8 cellular contexts compared by ENCODE assay signal in genomic region chr17:82752371-82753200, GRCh38. TPM values are rescaled to one million over a fixed set of nuclear protein-coding genes. Genes with fewer than 3 reads are reported as not detected.
A peak's percentile ranks its signal among the peaks of the same experiment; 100 is the strongest.
DNase-seq lines count a peak whose midpoint lies in the region; ATAC-seq, FAIRE-seq and TF ChIP-seq lines count a peak whose summit lies in the region.

No MANE protein-coding gene starts in this region.

- H3K9ac ChIP-seq in IMR-90 (ENCODE audit: low read depth, low read length) (peak overlapping the region; percentile 58), iPS-18a (ENCODE audit: low read length) (peak overlapping the region; percentile 44), smooth muscle cell (ENCODE audit: low read depth) (peak overlapping the region; percentile 18)

- H4K20me1 ChIP-seq in IMR-90 (ENCODE audit: insufficient read depth, low read length): peaks cover 16% of the 10 kb centered on the region
- peaks cover 18% of the 10 kb centered on the region for H4K20me1 ChIP-seq in smooth muscle cell (ENCODE audit: low read depth)

- CTCF ChIA-PET in IMR-90 (lab: Yijun Ruan, JAX): no interaction called here

- no TSS peak for BruUV-seq in IMR-90 (replicated peaks; lab: Mats Ljungman, UMichigan)

- peak overlapping the region; percentile 89 for H2AK9ac ChIP-seq in IMR-90 (replicated peaks; ENCODE audit: low read depth, low read length, poor library complexity)

- H3K4me2 ChIP-seq in IMR-90 (ENCODE audit: low read depth, low read length): peak overlapping the region; percentile 98
- H3K4me2 ChIP-seq in smooth muscle cell: peak overlapping the region; percentile 97

- H4K5ac ChIP-seq in IMR-90 (ENCODE audit: low read depth, low read length): no peak overlapping the region

- no peak for TF ChIP-seq RAD21 in IMR-90 (IDR thresholded peaks at IDR 0.05; ENCODE audit: low read length)

- in situ Hi-C loops in IMR-90 (cut with MboI; ENCODE audit: low sequenced_read_pairs): no loop called here

- intact Hi-C loops in IMR-90 (cut with micrococcal nuclease): loop anchor here (2.0 kb wide), 1 partner anchor 54 kb away; the partner anchor contains the start of gene RAB40B

- H3K27ac ChIP-seq in IMR-90 (ENCODE audit: insufficient read depth, low read length): peak overlapping the region; percentile 54
- no peak overlapping the region for H3K27ac ChIP-seq in iPS-18a (ENCODE audit: low read length)
- H3K27ac ChIP-seq in smooth muscle cell (ENCODE audit: low read depth): no peak overlapping the region

- H3K36me3 ChIP-seq in GM06990 (ENCODE audit: control insufficient read depth, insufficient read depth, low read length): peaks cover 3% of the 10 kb centered on the region
- peaks cover 2% of the 10 kb centered on the region for H3K36me3 ChIP-seq in IMR-90 (ENCODE audit: control insufficient read depth, insufficient read depth, low read length)
- H3K36me3 ChIP-seq in iPS-18a (ENCODE audit: control insufficient read depth, low read depth, low read length): no peaks in the 10 kb centered on the region
- H3K36me3 ChIP-seq in smooth muscle cell (ENCODE audit: low read depth): no peaks in the 10 kb centered on the region

- no peak overlapping the region for H2BK120ac ChIP-seq in IMR-90 (ENCODE audit: low read depth, low read length)

- H3K9me3 ChIP-seq in IMR-90 (ENCODE audit: control insufficient read depth, insufficient read depth, low read length) (no peaks in the 10 kb centered on the region; the same call in 1 of the 2 replicates), iPS-18a (ENCODE audit: control insufficient read depth, low read depth, low read length) (no peaks in the 10 kb centered on the region), smooth muscle cell (replicated peaks; ENCODE audit: low read depth) (no peaks in the 10 kb centered on the region)

- H3K56ac ChIP-seq in IMR-90 (ENCODE audit: extremely low read depth, insufficient read depth, low read length): no peak overlapping the region

- no peak overlapping the region for H2AK5ac ChIP-seq in IMR-90 (ENCODE audit: low read depth, low read length)

- no peak overlapping the region for H4K91ac ChIP-seq in IMR-90 (ENCODE audit: insufficient read depth, low read depth, low read length)

- no peak for DNase-seq in GM06990 (ENCODE audit: extremely low read depth, insufficient read length)
- no peak for DNase-seq in IMR-90
- DNase-seq in amniotic epithelial cell (ENCODE audit: low read depth): peak; percentile 16
- DNase-seq in smooth muscle cell (lab: John Stamatoyannopoulos, UW; ENCODE audit: unreplicated experiment): peak; percentile 24
- DNase-seq in NK-92 treated with Interleukin-12 subunit alpha and Interleukin-12 subunit beta, amount 100 ng/mL, for 24 hours (lab: John Stamatoyannopoulos, UW): no peak
- no peak for DNase-seq in HTR-8/SVneo (ENCODE audit: insufficient read length, low spot score)

- TF ChIP-seq POLR2A in IMR-90 (IDR thresholded peaks at IDR 0.05; ENCODE audit: low read depth, low read length): no peak

- H2AFZ ChIP-seq in IMR-90 (replicated peaks; ENCODE audit: low read length, poor library complexity) (peak overlapping the region; percentile 100), smooth muscle cell (ENCODE audit: low read depth) (peak overlapping the region; percentile 97)

- no peaks in the 10 kb centered on the region for H3F3A ChIP-seq in smooth muscle cell (ENCODE audit: low read depth)

- no peak for FAIRE-seq in HTR-8/SVneo (lab: Jason Lieb, UNC)

- no peak overlapping the region for H2BK15ac ChIP-seq in IMR-90 (ENCODE audit: low read depth, low read length)

- H3K27me3 ChIP-seq in GM06990 (replicated peaks; ENCODE audit: control insufficient read depth, insufficient read depth, low read length) (no peaks in the 10 kb centered on the region), IMR-90 (ENCODE audit: control insufficient read depth, insufficient read depth, low read length) (no peaks in the 10 kb centered on the region), iPS-18a (ENCODE audit: control insufficient read depth, insufficient read depth, low read length) (peaks cover 13% of the 10 kb centered on the region), smooth muscle cell (ENCODE audit: low read depth) (no peaks in the 10 kb centered on the region)

- H3K4me1 ChIP-seq in IMR-90 (ENCODE audit: control insufficient read depth, insufficient read depth, low read length) (peaks cover 4% of the 10 kb centered on the region), iPS-18a (ENCODE audit: control insufficient read depth, low read depth, low read length) (peaks cover 25% of the 10 kb centered on the region), smooth muscle cell (ENCODE audit: low read depth) (peaks cover 14% of the 10 kb centered on the region)

- peak; percentile 32 for ATAC-seq in GM21526 (IDR thresholded peaks at IDR 0.05; ENCODE audit: low FRiP score, unreplicated experiment)
- peak; percentile 16 for ATAC-seq in IMR-90 (ENCODE audit: low read depth)

- no peak overlapping the region for H2BK5ac ChIP-seq in IMR-90 (ENCODE audit: low read depth, low read length, poor library complexity, severe bottlenecking)

- H3K4me3 ChIP-seq in GM06990 (replicated peaks; ENCODE audit: low read depth, low read length): peak overlapping the region; percentile 84
- peak overlapping the region; percentile 93 for H3K4me3 ChIP-seq in IMR-90 (ENCODE audit: insufficient read depth, low read depth, low read length)
- peak overlapping the region; percentile 73 for H3K4me3 ChIP-seq in iPS-18a (ENCODE audit: low read length)
- H3K4me3 ChIP-seq in smooth muscle cell: peak overlapping the region; percentile 97

- POLR2A ChIA-PET in IMR-90 (lab: Charles Lee; ENCODE audit: unreplicated experiment): no interaction called here

- no peak overlapping the region for H3K18ac ChIP-seq in IMR-90 (ENCODE audit: low read depth, low read length)

- H2BK20ac ChIP-seq in IMR-90 (ENCODE audit: low read depth, low read length): no peak overlapping the region

- H3K4ac ChIP-seq in IMR-90 (ENCODE audit: low read depth, low read length): 0 out of 2 replicates have a peak overlapping the region, but pooled peaks have one; percentile 37

- H3K9me1 ChIP-seq in IMR-90 (ENCODE audit: insufficient read depth, low read length): peaks cover 10% of the 10 kb centered on the region

- 0% methylated on average over 26 of the region's 72 CpGs; no CpG with 5 or more reads in 1 of the 2 experiments for WGBS in IMR-90 (ENCODE audit: extremely low coverage in 2 of 2, insufficient read length in 1 of 2), 2 experiments
- 3% methylated on average over 42 of the region's 72 CpGs for WGBS in smooth muscle cell (ENCODE audit: low lambda C conversion rate)

- no peak overlapping the region for H4K8ac ChIP-seq in IMR-90 (ENCODE audit: low read depth in 2 of 2, low read length in 2 of 2)

- H3K23ac ChIP-seq in IMR-90 (ENCODE audit: low read depth, low read length): 0 out of 2 replicates have a peak overlapping the region, but pooled peaks have one; percentile 77

- H3K79me2 ChIP-seq in smooth muscle cell (ENCODE audit: low read depth): peaks cover 15% of the 10 kb centered on the region

- H3K79me1 ChIP-seq in IMR-90 (ENCODE audit: low read depth in 1 of 2, low read length in 2 of 2): peaks cover 28 to 48% of the 10 kb centered on the region in 2 experiments

- no peak for TF ChIP-seq CTCF in GM06990 (IDR thresholded peaks at IDR 0.05; ENCODE audit: insufficient read depth, low read length, poor library complexity, severe bottlenecking)
- no peak for TF ChIP-seq CTCF in IMR-90 (conservative IDR thresholded peaks at IDR 0.05; ENCODE audit: low read depth, low read length)
- TF ChIP-seq CTCF in smooth muscle cell (IDR thresholded peaks at IDR 0.05; ENCODE audit: borderline replicate concordance, insufficient read depth, poor library complexity, severe bottlenecking): no peak

- dilution Hi-C loops in IMR-90 (cut with HindIII; ENCODE audit: low sequenced_read_pairs, unreplicated experiment): no loop called here

- H3K14ac ChIP-seq in IMR-90 (replicated peaks; ENCODE audit: low read depth, low read length): no peak overlapping the region

TF ChIP-seq in IMR-90, 13 proteins besides CTCF, POLR2A, EP300 and RAD21:
- TF ChIP-seq MXI1 (IDR thresholded peaks at IDR 0.05; ENCODE audit: borderline replicate concordance, low read depth, low read length): 0 out of 2 replicates have a peak, but pooled peaks have one; percentile 1
- no peak for TF ChIP-seq CHD1 (IDR thresholded peaks at IDR 0.05; ENCODE audit: low read depth, low read length)

RNA-seq across cellular contexts. Expression of gene TBCD, which starts 0.7 kb away (rescaled TPM):
- 21.7 and 21.9 TPM in 2 replicates for total RNA-seq in IMR-90 (2012; rRNA removed)
- polyA plus RNA-seq in IMR-90 (2012; rRNA removed): 54.5 and 68.0 TPM in 2 replicates
- 49.7 and 56.9 TPM in 2 replicates for polyA plus RNA-seq in IMR-90 (2012; cell fraction: cytosol; rRNA removed)
- 73.6 and 189 TPM in 2 replicates for polyA plus RNA-seq in IMR-90 (2012; cell fraction: nucleus; rRNA removed; ENCODE audit: low replicate concordance)
- total RNA-seq in smooth muscle cell: 29.1 and 31.5 TPM in 2 replicates
- 38.8 and 45.3 TPM in 2 replicates for polyA plus RNA-seq in smooth muscle cell

RNA-seq across cellular contexts. Expression of gene FN3K, which starts 17.2 kb away (rescaled TPM):
- 0.83 and 0.90 TPM in 2 replicates for total RNA-seq in IMR-90 (2012; rRNA removed)
- 2.0 and 2.9 TPM in 2 replicates for polyA plus RNA-seq in IMR-90 (2012; rRNA removed)
- 3.7 and 4.9 TPM in 2 replicates for polyA plus RNA-seq in IMR-90 (2012; cell fraction: cytosol; rRNA removed)
- polyA plus RNA-seq in IMR-90 (2012; cell fraction: nucleus; rRNA removed; ENCODE audit: low replicate concordance): 8.8 and 25.0 TPM in 2 replicates
- 0.94 and 1.3 TPM in 2 replicates for total RNA-seq in smooth muscle cell
- polyA plus RNA-seq in smooth muscle cell: 1.2 and 2.5 TPM in 2 replicates

RNA-seq across cellular contexts. Expression of gene FN3KRP, which starts 36.1 kb away (rescaled TPM):
- total RNA-seq in IMR-90 (2012; rRNA removed): 18.6 and 20.6 TPM in 2 replicates
- polyA plus RNA-seq in IMR-90 (2012; rRNA removed): 20.3 and 21.4 TPM in 2 replicates
- polyA plus RNA-seq in IMR-90 (2012; cell fraction: cytosol; rRNA removed): 15.3 and 16.8 TPM in 2 replicates
- polyA plus RNA-seq in IMR-90 (2012; cell fraction: nucleus; rRNA removed; ENCODE audit: low replicate concordance): 19.8 and 23.1 TPM in 2 replicates
- total RNA-seq in smooth muscle cell: 12.8 and 16.8 TPM in 2 replicates
- polyA plus RNA-seq in smooth muscle cell: 26.9 and 34.8 TPM in 2 replicates

RNA-seq across cellular contexts. Expression of gene RAB40B, which starts 54.1 kb away (rescaled TPM):
- total RNA-seq in IMR-90 (2012; rRNA removed) (10.8 and 14.9 TPM in 2 replicates), smooth muscle cell (5.6 and 12.0 TPM in 2 replicates)
- polyA plus RNA-seq in IMR-90 (2012; rRNA removed) (20.0 and 26.1 TPM in 2 replicates), smooth muscle cell (16.0 and 20.5 TPM in 2 replicates)
- polyA plus RNA-seq in IMR-90 (2012; cell fraction: cytosol; rRNA removed): 22.2 and 40.3 TPM in 2 replicates
- polyA plus RNA-seq in IMR-90 (2012; cell fraction: nucleus; rRNA removed; ENCODE audit: low replicate concordance): 16.9 and 51.7 TPM in 2 replicates

Comparison
In these comparisons a context has a peak if more than half of its experiments do, and no peak if none do; other contexts are left out.
1. DNase-seq: peak in amniotic epithelial cell (single experiment) and smooth muscle cell (single experiment); none in GM06990 (single experiment), IMR-90 (single experiment), NK-92 treated with Interleukin-12 subunit alpha and Interleukin-12 subunit beta, amount 100 ng/mL, for 24 hours (single experiment) and HTR-8/SVneo (single experiment).
2. Peak in every context shown above with its lines, with median percentiles within 50 percentile points of each other: H3K4me3 ChIP-seq and H3K9ac ChIP-seq.